13 cellular contexts compared by ENCODE assay signal in genomic region chr11:86923993-86924766, GRCh38. TPM values are rescaled to one million over a fixed set of nuclear protein-coding genes. Genes with fewer than 3 reads are reported as not detected.
DNase-seq lines count a peak whose midpoint lies in the region; ATAC-seq and TF ChIP-seq lines count a peak whose summit lies in the region.
"Had no signal": no experiment of that assay in that cellular context is flagged by ENCODE, and none has a peak within 500 bp of the region (broad histone marks: within the 10 kb centered on the region; RNA-seq: fewer than 3 reads in every experiment).

No MANE protein-coding gene starts in this region.

- H2BK15ac ChIP-seq in mesendoderm (replicated peaks; ENCODE audit: low read depth), result no peak overlapping the region

- H3K56ac ChIP-seq in mesendoderm (ENCODE audit: low read length), result no peak overlapping the region

- no peaks in the 10 kb centered on the region for H3K79me2 ChIP-seq in mesendoderm (ENCODE audit: control insufficient read depth, insufficient read depth, low read length)

- H3K27me3 ChIP-seq in A673 (replicated peaks; ENCODE audit: insufficient read depth, low read depth, low read length, poor library complexity) (no peaks in the 10 kb centered on the region), mesendoderm (ENCODE audit: insufficient read depth, low read length, poor library complexity) (no peaks in the 10 kb centered on the region), transverse colon (no peaks in the 10 kb centered on the region)
- H3K27me3 ChIP-seq: thyroid gland had no signal

- H3K27ac ChIP-seq in A673 (ENCODE audit: low read depth, low read length, poor library complexity, severe bottlenecking), result peak overlapping the region; percentile 58
- no peak overlapping the region for H3K27ac ChIP-seq in mesendoderm (ENCODE audit: low read depth, low read length)
- no peak overlapping the region for H3K27ac ChIP-seq in transverse colon
- H3K27ac ChIP-seq: thyroid gland had no signal

- H3K9me3 ChIP-seq in A673 (ENCODE audit: low read depth, low read length, poor library complexity, severe bottlenecking) (no peaks in the 10 kb centered on the region), transverse colon (no peaks in the 10 kb centered on the region)
- H3K9me3 ChIP-seq: thyroid gland had no signal

- no peaks in the 10 kb centered on the region for H3K79me1 ChIP-seq in mesendoderm (ENCODE audit: low read length)

- no peak overlapping the region for H3K23ac ChIP-seq in mesendoderm (ENCODE audit: low read length)

- H3K18ac ChIP-seq in mesendoderm (ENCODE audit: low read length), result no peak overlapping the region

- H4K8ac ChIP-seq in mesendoderm (ENCODE audit: low read depth, low read length), result no peak overlapping the region

- no TSS peak for BruUV-seq in A673 (replicated peaks; lab: Mats Ljungman, UMichigan)

- no peak overlapping the region for H2BK120ac ChIP-seq in mesendoderm (ENCODE audit: low read depth, low read length)

- H3K4me3 ChIP-seq in A673 (ENCODE audit: low read depth, low read length, poor library complexity, severe bottlenecking) (peak overlapping the region; percentile 9), fibroblast of pulmonary artery (replicated peaks; ENCODE audit: low read depth, low read length) (no peak overlapping the region), mesendoderm (ENCODE audit: low read length) (no peak overlapping the region), transverse colon (no peak overlapping the region)
- H3K4me3 ChIP-seq: thyroid gland had no signal

- H3K36me3 ChIP-seq in A673 (ENCODE audit: insufficient read depth, low read length, poor library complexity, severe bottlenecking) (peaks cover 9% of the 10 kb centered on the region), mesendoderm (ENCODE audit: control insufficient read depth, insufficient read depth, low read length) (no peaks in the 10 kb centered on the region), transverse colon (no peaks in the 10 kb centered on the region)
- H3K36me3 ChIP-seq: thyroid gland had no signal

- H4K5ac ChIP-seq in mesendoderm (ENCODE audit: low read length), result no peak overlapping the region

- no peak overlapping the region for H3K9ac ChIP-seq in mesendoderm (ENCODE audit: low read length)

- no peak for TF ChIP-seq POLR2A in transverse colon (IDR thresholded peaks at IDR 0.05)

- POLR2A ChIA-PET in A673 (lab: Charles Lee; ENCODE audit: low non-redundant PET), result no interaction called here

- in situ Hi-C loops in transverse colon (cut with MboI; ENCODE audit: low pct_ligation_motif_present in 1 of 4, low pct_unique_long_range_greater_than_20kb in 1 of 4, low sequenced_read_pairs in 3 of 4), result no loop called here

- CTCF ChIA-PET in A673 (lab: Charles Lee), result interaction anchor here (0.9 to 1.1 kb wide), 3 partner anchors 14 to 54 kb away, joined by 3 read pairs; no protein-coding TSS in a partner anchor

- H3K4me1 ChIP-seq in A673 (ENCODE audit: insufficient read depth, low read length, poor library complexity, severe bottlenecking), result peaks cover 46% of the 10 kb centered on the region
- no peaks in the 10 kb centered on the region for H3K4me1 ChIP-seq in mesendoderm (ENCODE audit: control insufficient read depth, low read depth, low read length)
- H3K4me1 ChIP-seq in transverse colon, result peaks cover 0 to 20% (median 3%) of the 10 kb centered on the region in 4 donors

- no peak for TF ChIP-seq EP300 in transverse colon (IDR thresholded peaks at IDR 0.05; ENCODE audit: low read depth)

- no peak overlapping the region for H2BK5ac ChIP-seq in mesendoderm (ENCODE audit: low read length)

- no peak overlapping the region for H2AK5ac ChIP-seq in mesendoderm (ENCODE audit: low read length)

- intact Hi-C loops in A673 (cut with micrococcal nuclease; ENCODE audit: unreplicated experiment), result no loop called here
- intact Hi-C loops in transverse colon (cut with DNase I; ENCODE audit: low total_unique reads), result no loop called here

- ATAC-seq in GM19035 (IDR thresholded peaks at IDR 0.05; ENCODE audit: unreplicated experiment), result no peak
- ATAC-seq: activated CD8-positive, alpha-beta T cell treated with anti-CD3 and anti-CD28 coated beads, Interleukin-2, amount 10 ng/mL, durations not matched to agents 7 days and 5 days had no signal

- WGBS in mesendoderm (ENCODE audit: extremely low coverage, insufficient coverage, low lambda C conversion rate), result no CpG with 5 or more reads among the region's 6 CpGs
- 75 to 76% methylated on average over 4 to 6 of the region's 6 CpGs for WGBS in transverse colon (ENCODE audit: low coverage in 1 of 2), 2 donors

- no peak overlapping the region for H3K4me2 ChIP-seq in mesendoderm (ENCODE audit: low read length)

- no peak overlapping the region for H3K4ac ChIP-seq in mesendoderm (ENCODE audit: low read depth, low read length)

- TF ChIP-seq CTCF in A673 (conservative IDR thresholded peaks at IDR 0.05; ENCODE audit: low read depth, low read length), result no peak
- no peak for TF ChIP-seq CTCF in fibroblast of pulmonary artery (IDR thresholded peaks at IDR 0.05; ENCODE audit: low read length, missing control alignments)
- no peak for TF ChIP-seq CTCF in transverse colon (IDR thresholded peaks at IDR 0.05)

- DNase-seq in A673 (ENCODE audit: low spot score) (peak; percentile 61), NCI-H226 (peak; percentile 48), fibroblast of pulmonary artery (ENCODE audit: low read depth) (peak; percentile 52), mesendoderm (peak; percentile 96), transverse colon (no peak)
- DNase-seq in effector CD8-positive, alpha-beta T cell (lab: John Stamatoyannopoulos, UW), result no peak
- no peak for DNase-seq in stimulated activated CD4-positive, alpha-beta T cell treated with anti-CD3 and anti-CD28 coated beads, Interleukin-12 subunit alpha, Interleukin-12 subunit beta, amount 100 ng/mL, for 4 hours
- DNase-seq: activated CD8-positive, alpha-beta T cell treated with anti-CD3 and anti-CD28 coated beads, Interleukin-2, amount 10 ng/mL, durations not matched to agents 7 days and 5 days; activated gamma-delta T cell; DND-41; NCI-H526 had no signal

RNA-seq across cellular contexts. Expression of gene FZD4, which starts 31.0 kb away (rescaled TPM):
- 82.7 and 89.1 TPM in 2 replicates for total RNA-seq in A673 (2021)
- polyA plus RNA-seq in mesendoderm (2013, experiment 1 of 2), result 4.7 TPM
- polyA plus RNA-seq in mesendoderm (2013, experiment 2 of 2), result 4.2 TPM
- 10 to 100 TPM in 3 of 4 donors, 1 to 10 TPM in 1; 9.1 to 27.1 (median 18.1) TPM for total RNA-seq in transverse colon
- total RNA-seq: activated CD8-positive, alpha-beta T cell treated with anti-CD3 and anti-CD28 coated beads, Interleukin-2, amount 10 ng/mL, durations not matched to agents 7 days and 5 days had no signal

Comparison
In these comparisons a context has a peak if more than half of its experiments do, and no peak if none do; other contexts are left out.
1. DNase-seq: peak in A673 (single experiment), NCI-H226 (single experiment), fibroblast of pulmonary artery (single experiment) and mesendoderm (single experiment); none in transverse colon (single experiment), effector CD8-positive, alpha-beta T cell (single experiment) and stimulated activated CD4-positive, alpha-beta T cell treated with anti-CD3 and anti-CD28 coated beads, Interleukin-12 subunit alpha, Interleukin-12 subunit beta, amount 100 ng/mL, for 4 hours (single experiment).